In the genomic region with DNA sequence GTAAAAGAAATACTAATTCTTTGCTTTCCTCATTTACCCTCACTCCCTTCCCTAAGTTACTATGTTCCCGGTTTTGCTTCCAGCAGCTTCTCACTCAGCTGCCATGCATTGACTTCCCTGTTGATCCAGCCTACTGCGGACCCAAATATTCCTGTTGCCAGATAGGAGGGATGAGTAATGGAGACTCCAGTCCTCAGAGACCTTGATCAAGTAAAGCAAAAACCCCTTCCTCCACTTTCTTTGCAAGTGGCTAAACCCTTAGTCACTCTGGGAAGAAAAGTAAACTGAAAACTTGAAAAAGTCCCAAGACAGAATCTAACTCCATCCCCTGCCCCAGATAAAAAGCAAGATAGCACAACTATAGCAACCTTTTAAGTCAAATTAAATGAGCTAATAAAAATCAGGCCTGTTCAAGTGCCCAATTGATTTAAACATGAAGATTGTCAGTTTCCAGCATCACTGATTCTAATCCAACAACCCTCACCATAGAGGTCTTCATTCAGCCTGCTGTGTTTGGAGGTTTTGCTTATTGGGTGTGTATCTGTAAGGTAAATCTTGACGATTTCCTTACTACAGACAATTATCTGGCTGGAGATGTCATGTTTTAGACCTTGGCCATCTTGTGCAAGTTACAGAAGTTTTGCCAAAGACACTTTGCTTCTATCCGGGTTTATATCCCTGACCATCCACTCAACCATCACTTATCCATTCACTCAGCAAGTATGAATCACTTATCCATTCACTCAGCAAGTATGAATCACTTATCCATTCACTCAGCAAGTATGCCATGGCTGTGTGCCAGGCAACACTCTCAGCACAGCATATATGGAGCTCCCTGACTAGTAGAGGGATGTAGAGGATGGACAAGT, we compare ENCODE assay signal across 1 cellular context.
TF ChIP-seq lines count a peak whose summit lies in the region.

No MANE protein-coding gene starts in this region.

TF ChIP-seq in GM23338, 12 proteins besides CTCF, POLR2A, EP300 and RAD21 (continued from another document):
- TF ChIP-seq JUNB (IDR thresholded peaks at IDR 0.05; ENCODE audit: unreplicated experiment) = no peak
- TF ChIP-seq, protein P1, sequence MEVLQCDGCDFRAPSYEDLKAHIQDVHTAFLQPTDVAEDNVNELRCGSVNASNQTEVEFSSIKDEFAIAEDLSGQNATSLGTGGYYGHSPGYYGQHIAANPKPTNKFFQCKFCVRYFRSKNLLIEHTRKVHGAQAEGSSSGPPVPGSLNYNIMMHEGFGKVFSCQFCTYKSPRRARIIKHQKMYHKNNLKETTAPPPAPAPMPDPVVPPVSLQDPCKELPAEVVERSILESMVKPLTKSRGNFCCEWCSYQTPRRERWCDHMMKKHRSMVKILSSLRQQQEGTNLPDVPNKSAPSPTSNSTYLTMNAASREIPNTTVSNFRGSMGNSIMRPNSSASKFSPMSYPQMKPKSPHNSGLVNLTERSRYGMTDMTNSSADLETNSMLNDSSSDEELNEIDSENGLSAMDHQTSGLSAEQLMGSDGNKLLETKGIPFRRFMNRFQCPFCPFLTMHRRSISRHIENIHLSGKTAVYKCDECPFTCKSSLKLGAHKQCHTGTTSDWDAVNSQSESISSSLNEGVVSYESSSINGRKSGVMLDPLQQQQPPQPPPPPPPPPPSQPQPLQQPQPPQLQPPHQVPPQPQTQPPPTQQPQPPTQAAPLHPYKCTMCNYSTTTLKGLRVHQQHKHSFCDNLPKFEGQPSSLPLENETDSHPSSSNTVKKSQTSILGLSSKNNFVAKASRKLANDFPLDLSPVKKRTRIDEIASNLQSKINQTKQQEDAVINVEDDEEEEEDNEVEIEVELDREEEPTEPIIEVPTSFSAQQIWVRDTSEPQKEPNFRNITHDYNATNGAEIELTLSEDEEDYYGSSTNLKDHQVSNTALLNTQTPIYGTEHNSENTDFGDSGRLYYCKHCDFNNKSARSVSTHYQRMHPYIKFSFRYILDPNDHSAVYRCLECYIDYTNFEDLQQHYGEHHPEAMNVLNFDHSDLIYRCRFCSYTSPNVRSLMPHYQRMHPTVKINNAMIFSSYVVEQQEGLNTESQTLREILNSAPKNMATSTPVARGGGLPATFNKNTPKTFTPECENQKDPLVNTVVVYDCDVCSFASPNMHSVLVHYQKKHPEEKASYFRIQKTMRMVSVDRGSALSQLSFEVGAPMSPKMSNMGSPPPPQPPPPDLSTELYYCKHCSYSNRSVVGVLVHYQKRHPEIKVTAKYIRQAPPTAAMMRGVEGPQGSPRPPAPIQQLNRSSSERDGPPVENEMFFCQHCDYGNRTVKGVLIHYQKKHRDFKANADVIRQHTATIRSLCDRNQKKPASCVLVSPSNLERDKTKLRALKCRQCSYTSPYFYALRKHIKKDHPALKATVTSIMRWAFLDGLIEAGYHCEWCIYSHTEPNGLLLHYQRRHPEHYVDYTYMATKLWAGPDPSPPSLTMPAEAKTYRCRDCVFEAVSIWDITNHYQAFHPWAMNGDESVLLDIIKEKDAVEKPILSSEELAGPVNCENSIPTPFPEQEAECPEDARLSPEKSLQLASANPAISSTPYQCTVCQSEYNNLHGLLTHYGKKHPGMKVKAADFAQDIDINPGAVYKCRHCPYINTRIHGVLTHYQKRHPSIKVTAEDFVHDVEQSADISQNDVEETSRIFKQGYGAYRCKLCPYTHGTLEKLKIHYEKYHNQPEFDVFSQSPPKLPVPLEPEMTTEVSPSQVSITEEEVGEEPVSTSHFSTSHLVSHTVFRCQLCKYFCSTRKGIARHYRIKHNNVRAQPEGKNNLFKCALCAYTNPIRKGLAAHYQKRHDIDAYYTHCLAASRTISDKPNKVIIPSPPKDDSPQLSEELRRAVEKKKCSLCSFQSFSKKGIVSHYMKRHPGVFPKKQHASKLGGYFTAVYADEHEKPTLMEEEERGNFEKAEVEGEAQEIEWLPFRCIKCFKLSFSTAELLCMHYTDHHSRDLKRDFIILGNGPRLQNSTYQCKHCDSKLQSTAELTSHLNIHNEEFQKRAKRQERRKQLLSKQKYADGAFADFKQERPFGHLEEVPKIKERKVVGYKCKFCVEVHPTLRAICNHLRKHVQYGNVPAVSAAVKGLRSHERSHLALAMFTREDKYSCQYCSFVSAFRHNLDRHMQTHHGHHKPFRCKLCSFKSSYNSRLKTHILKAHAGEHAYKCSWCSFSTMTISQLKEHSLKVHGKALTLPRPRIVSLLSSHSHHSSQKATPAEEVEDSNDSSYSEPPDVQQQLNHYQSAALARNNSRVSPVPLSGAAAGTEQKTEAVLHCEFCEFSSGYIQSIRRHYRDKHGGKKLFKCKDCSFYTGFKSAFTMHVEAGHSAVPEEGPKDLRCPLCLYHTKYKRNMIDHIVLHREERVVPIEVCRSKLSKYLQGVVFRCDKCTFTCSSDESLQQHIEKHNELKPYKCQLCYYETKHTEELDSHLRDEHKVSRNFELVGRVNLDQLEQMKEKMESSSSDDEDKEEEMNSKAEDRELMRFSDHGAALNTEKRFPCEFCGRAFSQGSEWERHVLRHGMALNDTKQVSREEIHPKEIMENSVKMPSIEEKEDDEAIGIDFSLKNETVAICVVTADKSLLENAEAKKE (CRISPR knock-in tag; IDR thresholded peaks at IDR 0.05) = no peak
- TF ChIP-seq CREB1 (CRISPR knock-in tag; IDR thresholded peaks at IDR 0.05; ENCODE audit: low read depth) = no peak
